ENCODE assay signal across 9 cellular contexts in the genomic region with DNA sequence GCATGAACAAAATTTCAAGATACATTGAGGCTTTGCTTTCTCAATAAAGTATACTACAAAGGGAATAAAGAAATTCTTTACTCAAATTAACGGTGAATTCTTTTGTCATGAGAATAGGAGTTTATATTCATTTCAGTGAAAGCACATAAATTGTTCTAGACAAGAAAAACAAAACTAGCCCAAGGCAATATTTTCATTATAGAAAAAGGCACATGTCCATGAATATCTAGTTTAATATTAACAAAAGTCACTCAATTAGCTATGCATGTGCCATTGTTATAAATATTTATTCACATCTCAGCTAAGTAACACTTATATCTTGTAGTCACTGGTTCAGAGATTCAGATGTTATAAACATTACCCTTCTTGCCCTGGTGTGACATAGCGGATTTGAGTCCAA.
"Had no signal": no experiment of that assay in that cellular context is flagged by ENCODE, and none has a peak within 500 bp of the region (broad histone marks: within the 10 kb centered on the region; RNA-seq: fewer than 3 reads in every experiment).

No MANE protein-coding gene starts in this region.

- H3K9me3 ChIP-seq: HAP-1 had no signal

- H3K4me3 ChIP-seq: GM23248, GM23338, HAP-1 had no signal

- H3K9ac ChIP-seq: GM23248 had no signal

- H3K36me3 ChIP-seq: HAP-1 had no signal

- ATAC-seq: GM23338, HCT116 had no signal

- DNase-seq: GM23248, GOT3, H7, H9, HCEC 1CT, HFFc6 had no signal

- H3K4me1 Mint-ChIP-seq: GM23338 had no signal

- H3K9me3 Mint-ChIP-seq: GM23338, HFFc6 had no signal

- H3K4me3 Mint-ChIP-seq: GM23338, H9, HFFc6 had no signal

- H3K27ac Mint-ChIP-seq: GM23338, H9, HFFc6 had no signal
